In genomic region chr2:241940329-241940728, GRCh38 we compare ENCODE assay signal across 12 cellular contexts.
DNase-seq lines count a peak whose midpoint lies in the region; ATAC-seq and TF ChIP-seq lines count a peak whose summit lies in the region.
"Had no signal": no experiment of that assay in that cellular context is flagged by ENCODE, and none has a peak within 500 bp of the region (broad histone marks: within the 10 kb centered on the region; RNA-seq: fewer than 3 reads in every experiment).

No MANE protein-coding gene starts in this region.

- no peaks in the 10 kb centered on the region for H4K20me1 ChIP-seq in OCI-LY1 (ENCODE audit: insufficient read depth, low read length)

- H3K4me2 ChIP-seq in OCI-LY1 (ENCODE audit: low read length), result no peak overlapping the region

- H3K4me3 ChIP-seq in AG09309 (ENCODE audit: control insufficient read depth, low read depth, low read length) (no peak overlapping the region), GM12865 (ENCODE audit: low read depth, low read length) (no peak overlapping the region), OCI-LY1 (ENCODE audit: low read depth, low read length, poor library complexity, severe bottlenecking) (no peak overlapping the region), fibroblast of pulmonary artery (replicated peaks; ENCODE audit: low read depth, low read length) (no peak overlapping the region)

- no peaks in the 10 kb centered on the region for H3K4me1 ChIP-seq in OCI-LY1 (ENCODE audit: insufficient read depth, low read length, severe bottlenecking)

- no peak overlapping the region for H3K9ac ChIP-seq in OCI-LY1 (ENCODE audit: low read length)

- no peak overlapping the region for H3K27ac ChIP-seq in OCI-LY1 (ENCODE audit: low read depth, low read length, poor library complexity, severe bottlenecking)

- H3K9me3 ChIP-seq in OCI-LY1 (ENCODE audit: low read length), result no peaks in the 10 kb centered on the region

- no peaks in the 10 kb centered on the region for H3K36me3 ChIP-seq in OCI-LY1 (ENCODE audit: insufficient read depth, low read length)

- H3F3A ChIP-seq in OCI-LY1 (ENCODE audit: insufficient read depth, low read length), result no peaks in the 10 kb centered on the region

- no peaks in the 10 kb centered on the region for H3K9me2 ChIP-seq in OCI-LY1 (ENCODE audit: low read depth, low read length)

- peak; percentile 21 for TF ChIP-seq CTCF in AG09309 (IDR thresholded peaks at IDR 0.05; ENCODE audit: control insufficient read depth, insufficient read depth, low read depth, low read length, missing control alignments)
- peak; percentile 35 for TF ChIP-seq CTCF in GM12865 (IDR thresholded peaks at IDR 0.05; ENCODE audit: insufficient read depth, low read depth, low read length, missing control alignments)
- peak; percentile 34 for TF ChIP-seq CTCF in OCI-LY1 (IDR thresholded peaks at IDR 0.05; ENCODE audit: low read length)
- TF ChIP-seq CTCF in fibroblast of pulmonary artery (IDR thresholded peaks at IDR 0.05; ENCODE audit: low read length, missing control alignments), result peak; percentile 36

- no peak for ATAC-seq in HG02884 (IDR thresholded peaks at IDR 0.05; ENCODE audit: unreplicated experiment)
- no peak for ATAC-seq in HG03571 (IDR thresholded peaks at IDR 0.05; ENCODE audit: unreplicated experiment)
- ATAC-seq: left colon, right cardiac atrium had no signal

- DNase-seq in AG09309 (ENCODE audit: low read depth), result no peak
- no peak for DNase-seq in GM12865 (ENCODE audit: low read depth)
- DNase-seq in fibroblast of pulmonary artery (ENCODE audit: low read depth), result peak; percentile 8
- DNase-seq in NCI-H1694 (lab: John Stamatoyannopoulos, UW), result no peak
- DNase-seq in COLO829 (ENCODE audit: low spot score), result no peak
- DNase-seq: left colon; NCI-H2171; right cardiac atrium; stimulated activated CD8-positive, alpha-beta memory T cell treated with anti-CD3 and anti-CD28 coated beads, Interleukin-4, amount 100 ng/mL, for 48 hours had no signal

- H2AFZ ChIP-seq in OCI-LY1 (ENCODE audit: low read length), result no peak overlapping the region

- H3K79me2 ChIP-seq in OCI-LY1 (ENCODE audit: insufficient read depth, low read length), result no peaks in the 10 kb centered on the region

- no peaks in the 10 kb centered on the region for H3K27me3 ChIP-seq in OCI-LY1 (ENCODE audit: insufficient read depth, low read length)
